25 cellular contexts compared by ENCODE assay signal in the genomic region with DNA sequence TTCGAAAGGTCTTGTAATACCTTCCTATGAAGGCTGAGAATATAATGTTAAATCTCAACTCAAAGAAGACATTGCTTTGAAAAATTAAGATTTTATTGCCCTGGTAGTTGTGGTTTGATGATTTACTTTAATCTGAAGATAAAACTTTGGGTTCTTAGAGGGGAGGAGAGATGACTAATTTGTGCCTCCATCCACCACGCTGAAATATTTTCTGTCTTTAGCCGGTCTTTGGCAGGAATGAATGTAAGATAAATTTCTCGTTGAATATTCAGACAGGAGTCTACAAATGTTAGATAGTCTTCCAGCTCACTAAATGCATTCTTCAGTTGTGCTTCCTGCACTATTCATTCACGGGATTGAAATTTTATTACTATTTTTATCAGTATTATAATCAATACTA.
"Had no signal": no experiment of that assay in that cellular context is flagged by ENCODE, and none has a peak within 500 bp of the region (broad histone marks: within the 10 kb centered on the region; RNA-seq: fewer than 3 reads in every experiment).

No MANE protein-coding gene starts in this region.

- H3K4me3 ChIP-seq: left ventricle myocardium inferior, lung, neural progenitor cell, ovary, right atrium auricular region, right lobe of liver, smooth muscle cell, tibial nerve, uterus had no signal

- H3K4me1 ChIP-seq: left ventricle myocardium inferior, neural progenitor cell, right atrium auricular region, right lobe of liver, tibial nerve, uterus had no signal

- H3K9me3 ChIP-seq: neutrophil, ovary, right lobe of liver, uterus had no signal

- H3K27ac ChIP-seq: left ventricle myocardium inferior, neural progenitor cell, neutrophil, ovary, right atrium auricular region, right lobe of liver, tibial nerve, uterus had no signal

- H3K27me3 ChIP-seq: neural progenitor cell, neutrophil, ovary, right atrium auricular region, right lobe of liver, tibial nerve, uterus had no signal

- H3K36me3 ChIP-seq: left ventricle myocardium inferior, neural progenitor cell, neutrophil, ovary, right atrium auricular region, right lobe of liver, tibial nerve, uterus had no signal

- DNase-seq: hypothalamus; immature natural killer cell; islet precursor cell; left ventricle myocardium inferior; mesendoderm; naive B cell; natural killer cell; nephron progenitor cell; ovary; right lobe of liver; stimulated activated CD4-positive, alpha-beta T cell treated with anti-CD3 and anti-CD28 coated beads, Interleukin-1b, Interleukin-23, amount 100 ng/mL, for 48 hours; stimulated activated CD4-positive, alpha-beta T cell treated with anti-CD3 and anti-CD28 coated beads, Interleukin-2, amount 100 ng/mL, for 48 hours; stimulated activated CD4-positive, alpha-beta T cell treated with anti-CD3 and anti-CD28 coated beads, Interleukin-4, amount 100 ng/mL, for 4 hours; stimulated activated CD8-positive, alpha-beta memory T cell treated with anti-CD3 and anti-CD28 coated beads, Interleukin-4, amount 100 ng/mL, for 48 hours; stimulated activated naive CD4-positive, alpha-beta T cell treated with Interleukin-2 at 50 U/mL for 16 hours; stimulated activated naive CD8-positive, alpha-beta T cell treated with anti-CD3 and anti-CD28 coated beads, Interleukin-15, amount 100 ng/mL, for 72 hours; substantia nigra; uterus had no signal

- ATAC-seq: natural killer cell; right lobe of liver; stimulated activated memory B cell treated with anti-CD40 and anti-IgM and Interleukin-4, amounts not matched to agents 10 μg/mL and 1 μg/mL and 100 μg/mL, for 72 hours; stimulated activated naive CD8-positive, alpha-beta T cell treated with anti-CD3 and anti-CD28 coated beads, Interleukin-15, amount 100 ng/mL, for 72 hours had no signal
